ENCODE assay signal across 9 cellular contexts in genomic region chr4:157045507-157046127, GRCh38. TPM values are rescaled to one million over a fixed set of nuclear protein-coding genes. Genes with fewer than 3 reads are reported as not detected.
DNase-seq lines count a peak whose midpoint lies in the region; ATAC-seq, FAIRE-seq and TF ChIP-seq lines count a peak whose summit lies in the region.
"Had no signal": no experiment of that assay in that cellular context is flagged by ENCODE, and none has a peak within 500 bp of the region (broad histone marks: within the 10 kb centered on the region; RNA-seq: fewer than 3 reads in every experiment).

No MANE protein-coding gene starts in this region.

- H3K9ac ChIP-seq in PC-3 (ENCODE audit: low read length) = no peak overlapping the region
- no peak overlapping the region for H3K9ac ChIP-seq in neural cell (ENCODE audit: low read length)

- H3K27me3 ChIP-seq in PC-3 (ENCODE audit: low read length) = no peaks in the 10 kb centered on the region
- H3K27me3 ChIP-seq in neural cell (ENCODE audit: insufficient read depth, low read depth, low read length) = no peaks in the 10 kb centered on the region
- H3K27me3 ChIP-seq: neutrophil had no signal

- H3K4me1 ChIP-seq in PC-3 (ENCODE audit: insufficient read depth, low read length) = no peaks in the 10 kb centered on the region

- H3F3A ChIP-seq in PC-3 (ENCODE audit: low read length, unreplicated experiment) = no peaks in the 10 kb centered on the region
- H3F3A ChIP-seq in neural cell (ENCODE audit: insufficient read depth, low read length, poor library complexity, severe bottlenecking) = no peaks in the 10 kb centered on the region

- H4K20me1 ChIP-seq in PC-3 (ENCODE audit: low read length) = no peaks in the 10 kb centered on the region
- H4K20me1 ChIP-seq in neural cell (ENCODE audit: insufficient read depth) = no peaks in the 10 kb centered on the region

- H3K36me3 ChIP-seq in PC-3 (ENCODE audit: low read depth, low read length) (no peaks in the 10 kb centered on the region), neural cell (ENCODE audit: insufficient read depth, low read length) (no peaks in the 10 kb centered on the region)
- H3K36me3 ChIP-seq: neutrophil had no signal

- H3K9me3 ChIP-seq in PC-3 (ENCODE audit: low read length) = no peaks in the 10 kb centered on the region
- no peaks in the 10 kb centered on the region for H3K9me3 ChIP-seq in neural cell (ENCODE audit: low read length)
- H3K9me3 ChIP-seq: neutrophil had no signal

- intact Hi-C loops in PC-3 (cut with micrococcal nuclease) = loop anchor here (1.0 to 2.0 kb wide), 4 partner anchors 62 to 876 kb away; partner anchors contain the start of gene PDGFC

- no peak for TF ChIP-seq EP300 in neural cell (conservative IDR thresholded peaks at IDR 0.05; ENCODE audit: poor library complexity, severe bottlenecking)

- H3K4me3 ChIP-seq in PC-3 (ENCODE audit: low read length) (no peak overlapping the region), epithelial cell of esophagus (ENCODE audit: low read length) (no peak overlapping the region), neural cell (ENCODE audit: low read length) (no peak overlapping the region)

- no peak overlapping the region for H3K27ac ChIP-seq in PC-3 (ENCODE audit: low read length)
- no peak overlapping the region for H3K27ac ChIP-seq in neural cell (ENCODE audit: low read length)
- H3K27ac ChIP-seq: neutrophil had no signal

- DNase-seq in D721Med (ENCODE audit: insufficient read length, low spot score) (no peak), PC-3 (peak; percentile 67), epithelial cell of esophagus (ENCODE audit: low read depth) (peak; percentile 77), T-helper 1 cell (no peak)
- DNase-seq in activated CD8-positive, alpha-beta memory T cell treated with anti-CD3 and anti-CD28 coated beads, Interleukin-2, amount 50 U/mL, for 4 hours = no peak

- peak overlapping the region; percentile 63; the same call in 1 of the 2 replicates for H2AFZ ChIP-seq in PC-3 (ENCODE audit: low read length)
- H2AFZ ChIP-seq in neural cell (ENCODE audit: low read depth, low read length) = no peak overlapping the region

- CTCF ChIA-PET in PC-3 (lab: Charles Lee) = interaction anchor here (0.6 to 1.2 kb wide), 5 partner anchors 95 to 876 kb away, joined by 3 to 12 read pairs (median 4); no protein-coding TSS in a partner anchor

- FAIRE-seq in D721Med (lab: Jason Lieb, UNC) = peak; percentile 78

- TF ChIP-seq CTCF in D721Med (IDR thresholded peaks at IDR 0.05; ENCODE audit: insufficient read depth, missing control alignments) = peak; percentile 95
- peak; percentile 82 for TF ChIP-seq CTCF in PC-3 (conservative IDR thresholded peaks at IDR 0.05; ENCODE audit: low read depth, low read length)
- TF ChIP-seq CTCF in epithelial cell of esophagus (IDR thresholded peaks at IDR 0.05; ENCODE audit: insufficient read depth, low read depth, low read length, missing control alignments) = peak; percentile 99
- peak; percentile 68 for TF ChIP-seq CTCF in neural cell (IDR thresholded peaks at IDR 0.05; ENCODE audit: poor library complexity, severe bottlenecking)

- ATAC-seq in GM19395 (IDR thresholded peaks at IDR 0.05; ENCODE audit: unreplicated experiment) (peak; percentile 76), HG03575 (IDR thresholded peaks at IDR 0.05; ENCODE audit: extremely low read depth, insufficient number of reproducible peaks, low FRiP score, unreplicated experiment) (peak; percentile 54), PC-3 (peak; percentile 85)

- POLR2A ChIA-PET in PC-3 (lab: Charles Lee; ENCODE audit: unreplicated experiment) = no interaction called here

- H3K4me2 ChIP-seq in PC-3 (ENCODE audit: low read length) (peak overlapping the region; percentile 53; the same call in 1 of the 2 replicates), neural cell (ENCODE audit: low read length) (no peak overlapping the region)

- H3K9me2 ChIP-seq in PC-3 (replicated peaks; ENCODE audit: low read length) (no peaks in the 10 kb centered on the region), neural cell (ENCODE audit: insufficient read depth, low read length) (no peaks in the 10 kb centered on the region)

- TF ChIP-seq RAD21 in neural cell (conservative IDR thresholded peaks at IDR 0.05) = peak; percentile 75

- no peaks in the 10 kb centered on the region for H3K79me2 ChIP-seq in PC-3 (ENCODE audit: low read length)
- H3K79me2 ChIP-seq in neural cell (replicated peaks; ENCODE audit: insufficient read depth, low read length) = no peaks in the 10 kb centered on the region

- no TSS peak for BruUV-seq in PC-3 (replicated peaks; lab: Mats Ljungman, UMichigan)

TF ChIP-seq in neural cell, 6 proteins besides CTCF, POLR2A, EP300 and RAD21:
- TF ChIP-seq TAF1 (IDR thresholded peaks at IDR 0.05; ENCODE audit: low read depth) (no peak), SMC3 (conservative IDR thresholded peaks at IDR 0.05; ENCODE audit: poor library complexity) (peak; percentile 77), MXI1 (conservative IDR thresholded peaks at IDR 0.05; ENCODE audit: poor library complexity, severe bottlenecking) (no peak), EZH2 (IDR thresholded peaks at IDR 0.05; ENCODE audit: borderline replicate concordance, insufficient read depth, low read length, poor library complexity, severe bottlenecking) (no peak)

RNA-seq across cellular contexts. Expression of gene GLRB, which starts 30.3 kb away (rescaled TPM):
- total RNA-seq in PC-3 (2014; rRNA removed) = 2.8 and 4.1 TPM in 2 replicates
- 24.9 and 25.1 TPM in 2 replicates for polyA plus RNA-seq in neural cell
- polyA minus RNA-seq in neural cell = 32.4 and 33.5 TPM in 2 replicates

Comparison
In these comparisons a context has a peak if more than half of its experiments do, and no peak if none do; other contexts are left out.
1. DNase-seq: peak in PC-3 (single experiment) and epithelial cell of esophagus (single experiment); none in D721Med (single experiment), T-helper 1 cell (0 of 5) and activated CD8-positive, alpha-beta memory T cell treated with anti-CD3 and anti-CD28 coated beads, Interleukin-2, amount 50 U/mL, for 4 hours (single experiment).
2. Peak in every context shown above with its lines, with median percentiles within 50 percentile points of each other: CTCF ChIP-seq and ATAC-seq.